14 cellular contexts compared by ENCODE assay signal in genomic region chr4:5751073-5751917, GRCh38. TPM values are rescaled to one million over a fixed set of nuclear protein-coding genes. Genes with fewer than 3 reads are reported as not detected.
DNase-seq lines count a peak whose midpoint lies in the region; ATAC-seq and TF ChIP-seq lines count a peak whose summit lies in the region.
"Had no signal": no experiment of that assay in that cellular context is flagged by ENCODE, and none has a peak within 500 bp of the region (broad histone marks: within the 10 kb centered on the region; RNA-seq: fewer than 3 reads in every experiment).

No MANE protein-coding gene starts in this region.

- no peak overlapping the region for H2AFZ ChIP-seq in ACC112 (ENCODE audit: low read length, unreplicated experiment)

- intact Hi-C loops in Calu3 (cut with micrococcal nuclease; ENCODE audit: unreplicated experiment) = no loop called here

- CTCF ChIA-PET in Calu3 (lab: Charles Lee) = no interaction called here

- peaks cover 9% of the 10 kb centered on the region for H3K9me3 Mint-ChIP-seq in Calu3 (ENCODE audit: low read depth, unreplicated experiment)
- H3K9me3 Mint-ChIP-seq: nephron; stimulated activated naive CD8-positive, alpha-beta T cell treated with anti-CD3 and anti-CD28 coated beads, Interleukin-15, amount 100 ng/mL, for 72 hours had no signal

- H3K27ac Mint-ChIP-seq in Calu3 (ENCODE audit: unreplicated experiment) = no peak overlapping the region
- H3K27ac Mint-ChIP-seq: activated naive CD8-positive, alpha-beta T cell treated with anti-CD3 and anti-CD28 coated beads, Interleukin-2, amount 10 ng/mL, durations not matched to agents 7 days and 5 days; B cell had no signal

- H3K27me3 ChIP-seq in ACC112 (ENCODE audit: insufficient read depth, low read length) = no peaks in the 10 kb centered on the region
- H3K27me3 ChIP-seq in kidney epithelial cell (ENCODE audit: control insufficient read depth, insufficient read depth, low read length) = no peaks in the 10 kb centered on the region

- no peaks in the 10 kb centered on the region for H3K4me1 Mint-ChIP-seq in Calu3 (ENCODE audit: low read depth, unreplicated experiment)
- H3K4me1 Mint-ChIP-seq: activated naive CD8-positive, alpha-beta T cell treated with anti-CD3 and anti-CD28 coated beads, Interleukin-2, amount 10 ng/mL, durations not matched to agents 7 days and 5 days; B cell; stimulated activated naive CD8-positive, alpha-beta T cell treated with anti-CD3 and anti-CD28 coated beads, Interleukin-15, amount 100 ng/mL, for 72 hours had no signal

- H3K27me3 Mint-ChIP-seq in Calu3 (ENCODE audit: unreplicated experiment) = no peaks in the 10 kb centered on the region
- H3K27me3 Mint-ChIP-seq: activated naive CD8-positive, alpha-beta T cell treated with anti-CD3 and anti-CD28 coated beads, Interleukin-2, amount 10 ng/mL, durations not matched to agents 7 days and 5 days; B cell had no signal

- H3K4me3 ChIP-seq in ACC112 (ENCODE audit: low read depth, low read length) (no peak overlapping the region), kidney epithelial cell (ENCODE audit: low read depth, low read length) (no peak overlapping the region)

- DNase-seq in HCEC 1CT (peak; percentile 92), brain pericyte (ENCODE audit: low read depth, low spot score) (peak; percentile 69), kidney epithelial cell (ENCODE audit: low read depth) (peak; percentile 67), omental fat pad (ENCODE audit: low spot score) (no peak), NCI-H2196 (lab: John Stamatoyannopoulos, UW; ENCODE audit: unreplicated experiment) (no peak), Calu3 (no peak)
- DNase-seq in stimulated activated naive CD8-positive, alpha-beta T cell treated with anti-CD3 and anti-CD28 coated beads, Interleukin-15, Interleukin-2, amounts not matched to agents 100 U/mL and 50 U/mL, for 24 hours = no peak
- DNase-seq: activated naive CD8-positive, alpha-beta T cell treated with anti-CD3 and anti-CD28 coated beads, Interleukin-2, amount 10 ng/mL, durations not matched to agents 7 days and 5 days; NCI-H1930; stimulated activated naive CD8-positive, alpha-beta T cell treated with anti-CD3 and anti-CD28 coated beads, Interleukin-15, amount 100 ng/mL, for 72 hours; T-helper 2 cell had no signal

- H3K4me1 ChIP-seq in ACC112 (ENCODE audit: control insufficient read depth, insufficient read depth, low read length, unreplicated experiment) = peaks cover 75% of the 10 kb centered on the region

- H3K27ac ChIP-seq in ACC112 (ENCODE audit: low read depth, low read length) = peak overlapping the region; percentile 99

- no peaks in the 10 kb centered on the region for H3K36me3 Mint-ChIP-seq in Calu3 (ENCODE audit: insufficient read depth, unreplicated experiment)
- H3K36me3 Mint-ChIP-seq: activated naive CD8-positive, alpha-beta T cell treated with anti-CD3 and anti-CD28 coated beads, Interleukin-2, amount 10 ng/mL, durations not matched to agents 7 days and 5 days had no signal

- TF ChIP-seq CTCF in kidney epithelial cell (IDR thresholded peaks at IDR 0.05; ENCODE audit: insufficient read depth, low read length, poor library complexity, severe bottlenecking) (no peak), omental fat pad (IDR thresholded peaks at IDR 0.05) (no peak), Calu3 (IDR thresholded peaks at IDR 0.05; ENCODE audit: unreplicated experiment) (no peak)

- H3K79me2 ChIP-seq in ACC112 (ENCODE audit: control insufficient read depth, insufficient read depth, low read length, unreplicated experiment) = no peaks in the 10 kb centered on the region

- ATAC-seq in omental fat pad (ENCODE audit: low FRiP score) = no peak
- ATAC-seq in stimulated activated naive CD8-positive, alpha-beta T cell treated with anti-CD3 and anti-CD28 coated beads, Interleukin-15, Interleukin-2, amounts not matched to agents 100 U/mL and 50 U/mL, for 24 hours = no peak
- ATAC-seq: stimulated activated naive CD8-positive, alpha-beta T cell treated with anti-CD3 and anti-CD28 coated beads, Interleukin-15, amount 100 ng/mL, for 72 hours had no signal

- no TSS peak for BruUV-seq in Calu3 (replicated peaks; lab: Mats Ljungman, UMichigan)

- H3K36me3 ChIP-seq in ACC112 (ENCODE audit: insufficient read depth, low read length) (peaks cover 14% of the 10 kb centered on the region; the same call in 1 of the 2 replicates), kidney epithelial cell (ENCODE audit: control insufficient read depth, insufficient read depth, low read length) (peaks cover 5% of the 10 kb centered on the region)

- no peak overlapping the region for H3K4me3 Mint-ChIP-seq in Calu3 (ENCODE audit: low read depth, unreplicated experiment)
- H3K4me3 Mint-ChIP-seq: activated naive CD8-positive, alpha-beta T cell treated with anti-CD3 and anti-CD28 coated beads, Interleukin-2, amount 10 ng/mL, durations not matched to agents 7 days and 5 days; B cell; nephron; stimulated activated naive CD8-positive, alpha-beta T cell treated with anti-CD3 and anti-CD28 coated beads, Interleukin-15, amount 100 ng/mL, for 72 hours had no signal

RNA-seq across cellular contexts. Expression of gene EVC, which starts 40.3 kb away (rescaled TPM):
- total RNA-seq in kidney epithelial cell (41.4 and 52.7 TPM in 2 replicates), omental fat pad (10 to 100 TPM; 12.4 to 29.3 (median 17.6) TPM), Calu3 (2022) (not detected in 2 replicates)

RNA-seq across cellular contexts. Expression of gene EVC2, which starts 42.9 kb away (rescaled TPM):
- total RNA-seq in kidney epithelial cell (12.6 and 14.7 TPM in 2 replicates), omental fat pad (10 to 100 TPM in 3 of 4 donors, 1 to 10 TPM in 1; 4.8 to 20.2 (median 12.5) TPM), Calu3 (2022) (not detected in 2 replicates)

Comparison
In these comparisons a context has a peak if more than half of its experiments do, and no peak if none do; other contexts are left out.
1. DNase-seq: peak in HCEC 1CT (single experiment), brain pericyte (single experiment) and kidney epithelial cell (single experiment); none in omental fat pad (single experiment), stimulated activated naive CD8-positive, alpha-beta T cell treated with anti-CD3 and anti-CD28 coated beads, Interleukin-15, Interleukin-2, amounts not matched to agents 100 U/mL and 50 U/mL, for 24 hours (single experiment), NCI-H2196 (single experiment) and Calu3 (single experiment).
2. RNA of gene EVC, which starts 40.3 kb away (total RNA-seq): 41.4 to 52.7 TPM in kidney epithelial cell and 12.4 to 29.3 TPM in omental fat pad; not detected in Calu3; every median in the first group is over 10 times any median in the second.